In the genomic region with DNA sequence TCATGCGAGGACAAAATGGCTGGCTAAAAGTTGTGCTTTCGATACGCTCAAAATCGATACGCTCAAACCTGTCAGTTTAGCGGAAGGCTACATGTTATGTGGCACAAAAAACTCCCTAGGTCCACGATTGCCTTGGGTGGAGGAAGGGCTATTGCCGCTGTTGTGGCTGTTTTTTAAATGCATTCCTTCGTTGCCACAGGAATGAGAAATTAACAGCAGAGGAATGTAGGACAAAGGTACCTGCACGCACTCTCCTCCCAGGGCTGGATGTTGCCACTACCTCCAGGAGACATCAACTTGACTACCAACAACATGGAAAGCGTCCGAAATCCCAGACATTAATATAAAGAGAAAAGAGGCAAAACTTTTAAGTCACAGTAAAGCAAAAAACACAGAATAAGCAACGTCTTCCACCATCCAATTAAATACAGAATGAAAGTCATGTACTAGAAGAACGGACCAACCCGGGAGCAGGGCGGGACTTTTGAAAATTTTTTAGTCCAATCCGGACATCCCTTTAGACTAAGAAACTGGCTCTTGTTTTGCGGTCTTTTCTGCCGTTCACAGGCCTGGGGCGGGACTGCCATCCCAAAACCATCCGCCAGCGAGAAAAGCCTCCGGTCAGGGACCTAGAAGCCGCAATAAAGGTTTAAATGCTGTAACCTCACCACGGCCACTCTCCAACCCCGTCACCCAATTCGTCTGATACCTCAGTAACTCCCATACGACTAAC, we compare ENCODE assay signal across 1 cellular context.
TF ChIP-seq lines count a peak whose summit lies in the region.

No MANE protein-coding gene starts in this region.

TF ChIP-seq in GM12878, 131 proteins besides CTCF, POLR2A, EP300 and RAD21 (continued from another document and continues in another):
- TF ChIP-seq CHD2 (IDR thresholded peaks at IDR 0.05; ENCODE audit: borderline replicate concordance, low read depth, low read length) (peak; percentile 72), SP1 (IDR thresholded peaks at IDR 0.05; ENCODE audit: low read depth, low read length) (peak; percentile 71), RCOR1 (conservative IDR thresholded peaks at IDR 0.05; ENCODE audit: low read depth, low read length) (0 out of 2 replicates have a peak, but pooled peaks have one; percentile 10), ETV6 (conservative IDR thresholded peaks at IDR 0.05 in 1 of 2, IDR thresholded peaks at IDR 0.05 in 1 of 2; ENCODE audit: borderline replicate concordance in 1 of 2, low read depth in 1 of 2) (no peak), SRF (IDR thresholded peaks at IDR 0.05; ENCODE audit: low read depth in 2 of 2, low read length in 2 of 2) (0 out of 4 replicates have a peak, but pooled peaks of 1 of the 2 experiments have one; percentile 3), PML (IDR thresholded peaks at IDR 0.05; ENCODE audit: low read length) (no peak), NFXL1 (IDR thresholded peaks at IDR 0.05; ENCODE audit: borderline replicate concordance) (no peak), CBX5 (IDR thresholded peaks at IDR 0.05; ENCODE audit: low read depth) (no peak), ZNF207 (IDR thresholded peaks at IDR 0.05; ENCODE audit: borderline replicate concordance) (peak; percentile 47; the same call in 1 of the 2 replicates), CREM (IDR thresholded peaks at IDR 0.05; ENCODE audit: low read depth) (no peak), IKZF2 (IDR thresholded peaks at IDR 0.05) (peak; percentile 71 to 73; a peak in 3 of 4 replicates), SIN3A (IDR thresholded peaks at IDR 0.05; ENCODE audit: low read depth, low read length) (peak; percentile 67; the same call in 1 of the 2 replicates), BACH1 (IDR thresholded peaks at IDR 0.05; ENCODE audit: borderline replicate concordance) (peak; percentile 99), MYC (IDR thresholded peaks at IDR 0.05; ENCODE audit: insufficient read depth, insufficient read length, insufficient replicate concordance, low read length, severe bottlenecking) (no peak), ZNF622 (IDR thresholded peaks at IDR 0.05) (no peak), SREBF2 (IDR thresholded peaks at IDR 0.05; ENCODE audit: low read length) (0 out of 2 replicates have a peak, but pooled peaks have one; percentile 37), BMI1 (IDR thresholded peaks at IDR 0.05; ENCODE audit: borderline replicate concordance) (peak; percentile 93), NFYA (IDR thresholded peaks at IDR 0.05; ENCODE audit: borderline replicate concordance, low read depth, low read length) (peak; percentile 46; the same call in 1 of the 2 replicates), FOXM1 (IDR thresholded peaks at IDR 0.05; ENCODE audit: low read depth, low read length) (peak; percentile 45), RUNX3 (IDR thresholded peaks at IDR 0.05; ENCODE audit: low read length) (peak; percentile 81), CHD1 (IDR thresholded peaks at IDR 0.05; ENCODE audit: low read depth, low read length) (peak; percentile 78), STAT1 (conservative IDR thresholded peaks at IDR 0.05) (0 out of 2 replicates have a peak, but pooled peaks have one; percentile 33), PAX5 (IDR thresholded peaks at IDR 0.05; ENCODE audit: borderline replicate concordance, low read depth, low read length) (peak; percentile 95), MTA3 (IDR thresholded peaks at IDR 0.05; ENCODE audit: borderline replicate concordance, low read length) (no peak), SMAD1 (IDR thresholded peaks at IDR 0.05; ENCODE audit: low read depth, partially characterized antibody) (peak; percentile 21), FOS (IDR thresholded peaks at IDR 0.05; ENCODE audit: borderline replicate concordance, extremely low read depth, insufficient read length) (peak; percentile 67), TCF7 (IDR thresholded peaks at IDR 0.05; ENCODE audit: borderline replicate concordance) (no peak; the same call in 1 of the 2 replicates), RELA (IDR thresholded peaks at IDR 0.05; ENCODE audit: borderline replicate concordance, partially characterized antibody) (no peak), POLR2AphosphoS2 (IDR thresholded peaks at IDR 0.05; ENCODE audit: low read depth, low read length) (peak; percentile 99), NRF1 (conservative IDR thresholded peaks at IDR 0.05; ENCODE audit: low read depth, low read length) (no peak)
- TF ChIP-seq, protein P1, sequence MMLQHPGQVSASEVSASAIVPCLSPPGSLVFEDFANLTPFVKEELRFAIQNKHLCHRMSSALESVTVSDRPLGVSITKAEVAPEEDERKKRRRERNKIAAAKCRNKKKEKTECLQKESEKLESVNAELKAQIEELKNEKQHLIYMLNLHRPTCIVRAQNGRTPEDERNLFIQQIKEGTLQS (IDR thresholded peaks at IDR 0.05; ENCODE audit: borderline replicate concordance, extremely low read depth, low read depth, low read length), result no peak
- TF ChIP-seq, protein P2, sequence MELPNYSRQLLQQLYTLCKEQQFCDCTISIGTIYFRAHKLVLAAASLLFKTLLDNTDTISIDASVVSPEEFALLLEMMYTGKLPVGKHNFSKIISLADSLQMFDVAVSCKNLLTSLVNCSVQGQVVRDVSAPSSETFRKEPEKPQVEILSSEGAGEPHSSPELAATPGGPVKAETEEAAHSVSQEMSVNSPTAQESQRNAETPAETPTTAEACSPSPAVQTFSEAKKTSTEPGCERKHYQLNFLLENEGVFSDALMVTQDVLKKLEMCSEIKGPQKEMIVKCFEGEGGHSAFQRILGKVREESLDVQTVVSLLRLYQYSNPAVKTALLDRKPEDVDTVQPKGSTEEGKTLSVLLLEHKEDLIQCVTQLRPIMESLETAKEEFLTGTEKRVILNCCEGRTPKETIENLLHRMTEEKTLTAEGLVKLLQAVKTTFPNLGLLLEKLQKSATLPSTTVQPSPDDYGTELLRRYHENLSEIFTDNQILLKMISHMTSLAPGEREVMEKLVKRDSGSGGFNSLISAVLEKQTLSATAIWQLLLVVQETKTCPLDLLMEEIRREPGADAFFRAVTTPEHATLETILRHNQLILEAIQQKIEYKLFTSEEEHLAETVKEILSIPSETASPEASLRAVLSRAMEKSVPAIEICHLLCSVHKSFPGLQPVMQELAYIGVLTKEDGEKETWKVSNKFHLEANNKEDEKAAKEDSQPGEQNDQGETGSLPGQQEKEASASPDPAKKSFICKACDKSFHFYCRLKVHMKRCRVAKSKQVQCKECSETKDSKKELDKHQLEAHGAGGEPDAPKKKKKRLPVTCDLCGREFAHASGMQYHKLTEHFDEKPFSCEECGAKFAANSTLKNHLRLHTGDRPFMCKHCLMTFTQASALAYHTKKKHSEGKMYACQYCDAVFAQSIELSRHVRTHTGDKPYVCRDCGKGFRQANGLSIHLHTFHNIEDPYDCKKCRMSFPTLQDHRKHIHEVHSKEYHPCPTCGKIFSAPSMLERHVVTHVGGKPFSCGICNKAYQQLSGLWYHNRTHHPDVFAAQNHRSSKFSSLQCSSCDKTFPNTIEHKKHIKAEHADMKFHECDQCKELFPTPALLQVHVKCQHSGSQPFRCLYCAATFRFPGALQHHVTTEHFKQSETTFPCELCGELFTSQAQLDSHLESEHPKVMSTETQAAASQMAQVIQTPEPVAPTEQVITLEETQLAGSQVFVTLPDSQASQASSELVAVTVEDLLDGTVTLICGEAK (IDR thresholded peaks at IDR 0.05; ENCODE audit: borderline replicate concordance), result no peak
- TF ChIP-seq, protein P3, sequence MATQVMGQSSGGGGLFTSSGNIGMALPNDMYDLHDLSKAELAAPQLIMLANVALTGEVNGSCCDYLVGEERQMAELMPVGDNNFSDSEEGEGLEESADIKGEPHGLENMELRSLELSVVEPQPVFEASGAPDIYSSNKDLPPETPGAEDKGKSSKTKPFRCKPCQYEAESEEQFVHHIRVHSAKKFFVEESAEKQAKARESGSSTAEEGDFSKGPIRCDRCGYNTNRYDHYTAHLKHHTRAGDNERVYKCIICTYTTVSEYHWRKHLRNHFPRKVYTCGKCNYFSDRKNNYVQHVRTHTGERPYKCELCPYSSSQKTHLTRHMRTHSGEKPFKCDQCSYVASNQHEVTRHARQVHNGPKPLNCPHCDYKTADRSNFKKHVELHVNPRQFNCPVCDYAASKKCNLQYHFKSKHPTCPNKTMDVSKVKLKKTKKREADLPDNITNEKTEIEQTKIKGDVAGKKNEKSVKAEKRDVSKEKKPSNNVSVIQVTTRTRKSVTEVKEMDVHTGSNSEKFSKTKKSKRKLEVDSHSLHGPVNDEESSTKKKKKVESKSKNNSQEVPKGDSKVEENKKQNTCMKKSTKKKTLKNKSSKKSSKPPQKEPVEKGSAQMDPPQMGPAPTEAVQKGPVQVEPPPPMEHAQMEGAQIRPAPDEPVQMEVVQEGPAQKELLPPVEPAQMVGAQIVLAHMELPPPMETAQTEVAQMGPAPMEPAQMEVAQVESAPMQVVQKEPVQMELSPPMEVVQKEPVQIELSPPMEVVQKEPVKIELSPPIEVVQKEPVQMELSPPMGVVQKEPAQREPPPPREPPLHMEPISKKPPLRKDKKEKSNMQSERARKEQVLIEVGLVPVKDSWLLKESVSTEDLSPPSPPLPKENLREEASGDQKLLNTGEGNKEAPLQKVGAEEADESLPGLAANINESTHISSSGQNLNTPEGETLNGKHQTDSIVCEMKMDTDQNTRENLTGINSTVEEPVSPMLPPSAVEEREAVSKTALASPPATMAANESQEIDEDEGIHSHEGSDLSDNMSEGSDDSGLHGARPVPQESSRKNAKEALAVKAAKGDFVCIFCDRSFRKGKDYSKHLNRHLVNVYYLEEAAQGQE (IDR thresholded peaks at IDR 0.05; ENCODE audit: low read depth, low read length), result 0 out of 2 replicates have a peak, but pooled peaks have one; percentile 5
- TF ChIP-seq, protein P4, sequence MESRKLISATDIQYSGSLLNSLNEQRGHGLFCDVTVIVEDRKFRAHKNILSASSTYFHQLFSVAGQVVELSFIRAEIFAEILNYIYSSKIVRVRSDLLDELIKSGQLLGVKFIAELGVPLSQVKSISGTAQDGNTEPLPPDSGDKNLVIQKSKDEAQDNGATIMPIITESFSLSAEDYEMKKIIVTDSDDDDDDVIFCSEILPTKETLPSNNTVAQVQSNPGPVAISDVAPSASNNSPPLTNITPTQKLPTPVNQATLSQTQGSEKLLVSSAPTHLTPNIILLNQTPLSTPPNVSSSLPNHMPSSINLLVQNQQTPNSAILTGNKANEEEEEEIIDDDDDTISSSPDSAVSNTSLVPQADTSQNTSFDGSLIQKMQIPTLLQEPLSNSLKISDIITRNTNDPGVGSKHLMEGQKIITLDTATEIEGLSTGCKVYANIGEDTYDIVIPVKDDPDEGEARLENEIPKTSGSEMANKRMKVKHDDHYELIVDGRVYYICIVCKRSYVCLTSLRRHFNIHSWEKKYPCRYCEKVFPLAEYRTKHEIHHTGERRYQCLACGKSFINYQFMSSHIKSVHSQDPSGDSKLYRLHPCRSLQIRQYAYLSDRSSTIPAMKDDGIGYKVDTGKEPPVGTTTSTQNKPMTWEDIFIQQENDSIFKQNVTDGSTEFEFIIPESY (IDR thresholded peaks at IDR 0.05), result peak; percentile 74
- TF ChIP-seq, protein P5, sequence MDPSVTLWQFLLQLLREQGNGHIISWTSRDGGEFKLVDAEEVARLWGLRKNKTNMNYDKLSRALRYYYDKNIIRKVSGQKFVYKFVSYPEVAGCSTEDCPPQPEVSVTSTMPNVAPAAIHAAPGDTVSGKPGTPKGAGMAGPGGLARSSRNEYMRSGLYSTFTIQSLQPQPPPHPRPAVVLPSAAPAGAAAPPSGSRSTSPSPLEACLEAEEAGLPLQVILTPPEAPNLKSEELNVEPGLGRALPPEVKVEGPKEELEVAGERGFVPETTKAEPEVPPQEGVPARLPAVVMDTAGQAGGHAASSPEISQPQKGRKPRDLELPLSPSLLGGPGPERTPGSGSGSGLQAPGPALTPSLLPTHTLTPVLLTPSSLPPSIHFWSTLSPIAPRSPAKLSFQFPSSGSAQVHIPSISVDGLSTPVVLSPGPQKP (IDR thresholded peaks at IDR 0.05; ENCODE audit: low read depth, low read length), result no peak
- TF ChIP-seq, protein P6, sequence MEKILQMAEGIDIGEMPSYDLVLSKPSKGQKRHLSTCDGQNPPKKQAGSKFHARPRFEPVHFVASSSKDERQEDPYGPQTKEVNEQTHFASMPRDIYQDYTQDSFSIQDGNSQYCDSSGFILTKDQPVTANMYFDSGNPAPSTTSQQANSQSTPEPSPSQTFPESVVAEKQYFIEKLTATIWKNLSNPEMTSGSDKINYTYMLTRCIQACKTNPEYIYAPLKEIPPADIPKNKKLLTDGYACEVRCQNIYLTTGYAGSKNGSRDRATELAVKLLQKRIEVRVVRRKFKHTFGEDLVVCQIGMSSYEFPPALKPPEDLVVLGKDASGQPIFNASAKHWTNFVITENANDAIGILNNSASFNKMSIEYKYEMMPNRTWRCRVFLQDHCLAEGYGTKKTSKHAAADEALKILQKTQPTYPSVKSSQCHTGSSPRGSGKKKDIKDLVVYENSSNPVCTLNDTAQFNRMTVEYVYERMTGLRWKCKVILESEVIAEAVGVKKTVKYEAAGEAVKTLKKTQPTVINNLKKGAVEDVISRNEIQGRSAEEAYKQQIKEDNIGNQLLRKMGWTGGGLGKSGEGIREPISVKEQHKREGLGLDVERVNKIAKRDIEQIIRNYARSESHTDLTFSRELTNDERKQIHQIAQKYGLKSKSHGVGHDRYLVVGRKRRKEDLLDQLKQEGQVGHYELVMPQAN (conservative IDR thresholded peaks at IDR 0.05), result peak; percentile 93
- TF ChIP-seq, protein P7, sequence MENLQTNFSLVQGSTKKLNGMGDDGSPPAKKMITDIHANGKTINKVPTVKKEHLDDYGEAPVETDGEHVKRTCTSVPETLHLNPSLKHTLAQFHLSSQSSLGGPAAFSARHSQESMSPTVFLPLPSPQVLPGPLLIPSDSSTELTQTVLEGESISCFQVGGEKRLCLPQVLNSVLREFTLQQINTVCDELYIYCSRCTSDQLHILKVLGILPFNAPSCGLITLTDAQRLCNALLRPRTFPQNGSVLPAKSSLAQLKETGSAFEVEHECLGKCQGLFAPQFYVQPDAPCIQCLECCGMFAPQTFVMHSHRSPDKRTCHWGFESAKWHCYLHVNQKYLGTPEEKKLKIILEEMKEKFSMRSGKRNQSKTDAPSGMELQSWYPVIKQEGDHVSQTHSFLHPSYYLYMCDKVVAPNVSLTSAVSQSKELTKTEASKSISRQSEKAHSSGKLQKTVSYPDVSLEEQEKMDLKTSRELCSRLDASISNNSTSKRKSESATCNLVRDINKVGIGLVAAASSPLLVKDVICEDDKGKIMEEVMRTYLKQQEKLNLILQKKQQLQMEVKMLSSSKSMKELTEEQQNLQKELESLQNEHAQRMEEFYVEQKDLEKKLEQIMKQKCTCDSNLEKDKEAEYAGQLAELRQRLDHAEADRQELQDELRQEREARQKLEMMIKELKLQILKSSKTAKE (IDR thresholded peaks at IDR 0.05; ENCODE audit: low read depth, poor library complexity, severe bottlenecking), result peak; percentile 48
